1 cellular context compared by ENCODE assay signal in genomic region chr19:47075179-47075811, GRCh38.
TF ChIP-seq lines count a peak whose summit lies in the region.

No MANE protein-coding gene starts in this region.

TF ChIP-seq in GM12878, 131 proteins besides CTCF, POLR2A, EP300 and RAD21:
- TF ChIP-seq SP1 (IDR thresholded peaks at IDR 0.05; ENCODE audit: low read depth, low read length) = no peak
- no peak for TF ChIP-seq CHD1 (IDR thresholded peaks at IDR 0.05; ENCODE audit: low read depth, low read length)
- no peak for TF ChIP-seq MEF2A (IDR thresholded peaks at IDR 0.05; ENCODE audit: insufficient read depth, low read depth, low read length)
- no peak for TF ChIP-seq GATAD2B (conservative IDR thresholded peaks at IDR 0.05; ENCODE audit: low read depth)
- TF ChIP-seq RB1 (IDR thresholded peaks at IDR 0.05; ENCODE audit: borderline replicate concordance) = no peak
- TF ChIP-seq GABPA (IDR thresholded peaks at IDR 0.05; ENCODE audit: low read depth) = no peak
- TF ChIP-seq, protein P1, sequence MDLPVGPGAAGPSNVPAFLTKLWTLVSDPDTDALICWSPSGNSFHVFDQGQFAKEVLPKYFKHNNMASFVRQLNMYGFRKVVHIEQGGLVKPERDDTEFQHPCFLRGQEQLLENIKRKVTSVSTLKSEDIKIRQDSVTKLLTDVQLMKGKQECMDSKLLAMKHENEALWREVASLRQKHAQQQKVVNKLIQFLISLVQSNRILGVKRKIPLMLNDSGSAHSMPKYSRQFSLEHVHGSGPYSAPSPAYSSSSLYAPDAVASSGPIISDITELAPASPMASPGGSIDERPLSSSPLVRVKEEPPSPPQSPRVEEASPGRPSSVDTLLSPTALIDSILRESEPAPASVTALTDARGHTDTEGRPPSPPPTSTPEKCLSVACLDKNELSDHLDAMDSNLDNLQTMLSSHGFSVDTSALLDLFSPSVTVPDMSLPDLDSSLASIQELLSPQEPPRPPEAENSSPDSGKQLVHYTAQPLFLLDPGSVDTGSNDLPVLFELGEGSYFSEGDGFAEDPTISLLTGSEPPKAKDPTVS (IDR thresholded peaks at IDR 0.05; ENCODE audit: low read depth, low read length) = no peak
- TF ChIP-seq BACH1 (IDR thresholded peaks at IDR 0.05; ENCODE audit: borderline replicate concordance) = no peak
- no peak for TF ChIP-seq NR2C2 (IDR thresholded peaks at IDR 0.05; ENCODE audit: borderline replicate concordance, control insufficient read depth, insufficient read length, low read depth)
- TF ChIP-seq PKNOX1 (IDR thresholded peaks at IDR 0.05) = no peak
- no peak for TF ChIP-seq SRF (IDR thresholded peaks at IDR 0.05; ENCODE audit: low read depth in 2 of 2, low read length in 2 of 2)
- TF ChIP-seq SIN3A (IDR thresholded peaks at IDR 0.05; ENCODE audit: low read depth, low read length) = no peak
- TF ChIP-seq TAF1 (IDR thresholded peaks at IDR 0.05; ENCODE audit: borderline replicate concordance, low read depth, low read length) = no peak
- TF ChIP-seq SMARCA5 (IDR thresholded peaks at IDR 0.05) = no peak
- no peak for TF ChIP-seq CBX3 (IDR thresholded peaks at IDR 0.05; ENCODE audit: borderline replicate concordance, low read depth)
- TF ChIP-seq CHD2 (IDR thresholded peaks at IDR 0.05; ENCODE audit: borderline replicate concordance, low read depth, low read length) = no peak
- TF ChIP-seq STAT1 (conservative IDR thresholded peaks at IDR 0.05) = no peak
